7 cellular contexts compared by ENCODE assay signal in the genomic region with DNA sequence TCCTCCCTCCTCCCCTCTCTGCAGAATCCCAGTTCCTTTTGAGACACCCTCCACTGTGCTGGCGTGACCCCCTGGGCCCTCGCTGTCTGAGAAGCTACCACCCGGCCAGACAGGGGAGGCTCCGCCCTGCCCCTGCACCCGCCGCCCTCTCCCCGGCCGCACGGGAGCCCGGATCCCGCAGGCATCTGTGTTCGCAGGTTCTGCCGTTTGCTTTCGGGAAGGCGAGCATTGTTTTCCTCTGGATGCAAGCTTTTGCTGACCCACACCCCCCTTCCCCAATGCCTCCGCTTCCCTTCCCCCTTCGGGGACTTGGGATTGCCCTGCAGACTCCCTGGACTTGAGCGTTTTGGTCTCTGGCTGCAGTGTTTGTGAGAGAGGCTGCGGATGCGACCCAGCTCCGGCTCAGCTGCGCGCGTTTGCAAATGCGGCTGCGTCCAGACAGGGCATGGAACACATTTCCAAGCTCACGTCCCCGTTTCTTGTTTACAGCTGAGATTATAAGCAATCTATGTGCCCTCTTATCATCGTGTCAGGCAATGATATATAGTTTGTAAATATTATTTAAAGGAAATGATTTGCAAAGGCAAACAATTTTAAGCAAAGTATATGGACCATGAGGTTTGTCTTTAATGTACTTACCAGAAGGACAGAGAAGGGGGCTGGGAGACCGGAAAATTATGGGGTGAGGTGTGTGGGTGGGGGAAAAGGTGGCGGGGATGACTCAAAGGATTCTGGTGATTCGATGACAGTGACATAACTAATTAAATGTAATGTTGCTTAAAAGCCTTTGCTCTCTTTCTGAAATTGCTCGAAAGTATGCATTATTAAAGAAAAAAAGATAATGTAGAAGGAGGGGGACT.
DNase-seq lines count a peak whose midpoint lies in the region; ATAC-seq, FAIRE-seq and TF ChIP-seq lines count a peak whose summit lies in the region.

No MANE protein-coding gene starts in this region.

- peaks cover 12% of the 10 kb centered on the region for H3K4me1 ChIP-seq in RWPE2 (ENCODE audit: insufficient read depth, poor library complexity, severe bottlenecking)
- no peaks in the 10 kb centered on the region for H3K4me1 ChIP-seq in small intestine (ENCODE audit: control insufficient read depth in 2 of 2, insufficient read depth in 1 of 2, low read depth in 1 of 2, low read length in 1 of 2)

- TF ChIP-seq CTCF in RWPE2 (IDR thresholded peaks at IDR 0.05; ENCODE audit: poor library complexity, severe bottlenecking) (no peak), cardiac fibroblast (IDR thresholded peaks at IDR 0.05; ENCODE audit: low read depth, low read length) (no peak)

- 1 to 3% (median 2%) methylated on average over 33 of the region's 33 CpGs for whole genome bisulfite sequencing in small intestine, 3 donors

- ATAC-seq in GM18511 (IDR thresholded peaks at IDR 0.05; ENCODE audit: unreplicated experiment) (peak; percentile 56), RWPE2 (ENCODE audit: low read depth) (peak; percentile 93), HG03196 (IDR thresholded peaks at IDR 0.05; ENCODE audit: unreplicated experiment) (no peak)

- no peaks in the 10 kb centered on the region for H3K27me3 ChIP-seq in RWPE2 (ENCODE audit: insufficient read depth, poor library complexity, severe bottlenecking)
- peaks cover 0 to 7% of the 10 kb centered on the region in 2 donors for H3K27me3 ChIP-seq in small intestine (ENCODE audit: control insufficient read depth in 2 of 2, insufficient read depth in 2 of 2, low read length in 2 of 2)

- DNase-seq in HuH-7.5 (ENCODE audit: low spot score), result peak; percentile 42
- DNase-seq in RWPE2 (ENCODE audit: low spot score), result peak; percentile 64
- peak; percentile 76 to 78 for DNase-seq in cardiac fibroblast (ENCODE audit: low read depth in 2 of 2)
- DNase-seq in small intestine, result peak; percentile 2

- H3K27ac ChIP-seq in RWPE2 (ENCODE audit: poor library complexity, severe bottlenecking) (peak overlapping the region; percentile 55), small intestine (ENCODE audit: low read depth in 1 of 2, low read length in 1 of 2) (no peak overlapping the region)

- H3K4me3 ChIP-seq in RWPE2 (ENCODE audit: severe bottlenecking), result peak overlapping the region; percentile 29
- H3K4me3 ChIP-seq in cardiac fibroblast (replicated peaks in 1 of 2; ENCODE audit: low read depth in 2 of 2, low read length in 2 of 2), result peak overlapping the region; percentile 58 to 59
- H3K4me3 ChIP-seq in small intestine (ENCODE audit: low read depth in 1 of 2, low read length in 2 of 2), result peak overlapping the region in 1 of 2 donors; percentile 0

- H3K36me3 ChIP-seq in RWPE2 (ENCODE audit: low read depth) (no peaks in the 10 kb centered on the region), small intestine (ENCODE audit: control insufficient read depth in 2 of 2, insufficient read depth in 2 of 2, low read length in 2 of 2) (no peaks in the 10 kb centered on the region)

- H3K9me3 ChIP-seq in RWPE2 (ENCODE audit: severe bottlenecking) (no peaks in the 10 kb centered on the region), small intestine (ENCODE audit: control insufficient read depth, low read depth) (no peaks in the 10 kb centered on the region)

- FAIRE-seq in islet of Langerhans (lab: Jason Lieb, UNC) (peak; percentile 64), small intestine (lab: Jason Lieb, UNC) (no peak)

Comparison
In these comparisons a context has a peak if more than half of its experiments do, and no peak if none do; other contexts are left out.
1. DNase-seq: peak in every context shown above with its lines; median percentile 77 in cardiac fibroblast; 64 in RWPE2; 42 in HuH-7.5; 2 in small intestine.